Comparison of ENCODE assay signal across 9 cellular contexts in the genomic region with DNA sequence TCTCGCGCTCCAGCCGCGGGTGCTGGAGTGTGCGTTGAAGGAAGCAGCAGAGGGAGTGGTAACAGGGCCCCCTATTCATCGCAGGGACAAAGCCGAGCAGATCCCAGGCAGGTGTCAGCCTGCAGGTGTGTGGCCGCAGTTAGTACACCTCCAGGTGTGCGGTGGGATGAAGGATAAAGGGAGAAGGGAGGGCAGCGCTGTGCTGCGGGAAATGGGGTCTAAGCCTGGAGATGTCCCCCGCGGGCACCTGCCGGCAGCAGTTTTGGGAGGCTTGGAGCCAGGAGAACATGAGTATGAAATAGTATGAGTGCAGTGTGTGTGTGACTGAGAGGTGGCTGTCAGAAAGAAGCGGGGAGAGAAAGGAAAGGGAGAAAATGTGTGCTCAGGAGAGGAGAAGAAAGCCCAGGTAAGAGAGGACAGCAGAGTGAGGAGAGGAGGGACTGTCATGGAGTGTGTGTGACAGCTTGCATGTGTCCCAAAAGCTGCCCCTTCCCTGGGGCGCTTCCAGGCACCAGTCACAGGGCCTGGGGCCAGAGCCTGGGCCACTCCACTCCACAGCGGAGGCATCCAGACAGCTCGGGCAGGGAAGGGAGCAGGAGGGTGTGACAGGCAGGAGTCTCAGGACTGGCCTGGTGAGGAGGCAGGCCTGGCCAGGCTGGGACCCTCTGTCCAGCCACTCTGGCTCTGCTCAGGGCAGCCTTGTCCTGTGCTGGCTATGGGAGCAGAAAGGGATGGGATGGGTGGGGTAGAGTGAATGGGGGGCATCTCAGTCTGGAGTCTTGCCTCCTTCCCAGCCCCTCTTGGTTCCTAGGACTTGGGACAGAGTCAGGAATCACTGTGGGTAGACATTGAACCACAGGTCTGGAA. TPM values are rescaled to one million over a fixed set of nuclear protein-coding genes. Genes with fewer than 3 reads are reported as not detected.
DNase-seq lines count a peak whose midpoint lies in the region; ATAC-seq and TF ChIP-seq lines count a peak whose summit lies in the region.
"Had no signal": no experiment of that assay in that cellular context is flagged by ENCODE, and none has a peak within 500 bp of the region (broad histone marks: within the 10 kb centered on the region; RNA-seq: fewer than 3 reads in every experiment).

No MANE protein-coding gene starts in this region.

- no peak overlapping the region for H3K56ac ChIP-seq in IMR-90 (ENCODE audit: extremely low read depth, insufficient read depth, low read length)

- H3K36me3 ChIP-seq in IMR-90 (ENCODE audit: control insufficient read depth, insufficient read depth, low read length) (no peaks in the 10 kb centered on the region), mesodermal cell (ENCODE audit: control insufficient read depth, insufficient read depth, low read length) (no peaks in the 10 kb centered on the region)

- no peak overlapping the region for H2BK5ac ChIP-seq in IMR-90 (ENCODE audit: low read depth, low read length, poor library complexity, severe bottlenecking)

- dilution Hi-C loops in IMR-90 (cut with HindIII; ENCODE audit: low sequenced_read_pairs, unreplicated experiment), result no loop called here

- H2AFZ ChIP-seq in IMR-90 (replicated peaks; ENCODE audit: low read length, poor library complexity), result peak overlapping the region; percentile 92

- H3K4me1 ChIP-seq in IMR-90 (ENCODE audit: control insufficient read depth, insufficient read depth, low read length), result peaks cover 24% of the 10 kb centered on the region; the same call in 1 of the 2 replicates
- peaks cover 29% of the 10 kb centered on the region for H3K4me1 ChIP-seq in mesodermal cell (ENCODE audit: control insufficient read depth, insufficient read depth, low read length, poor library complexity, severe bottlenecking)

- peak overlapping the region; percentile 82; the same call in 1 of the 2 replicates for H3K23ac ChIP-seq in IMR-90 (ENCODE audit: low read depth, low read length)

- in situ Hi-C loops in IMR-90 (cut with MboI; ENCODE audit: low sequenced_read_pairs), result no loop called here

- ATAC-seq in IMR-90 (ENCODE audit: low read depth) (no peak), HG02884 (IDR thresholded peaks at IDR 0.05; ENCODE audit: unreplicated experiment) (no peak), HG02973 (IDR thresholded peaks at IDR 0.05; ENCODE audit: unreplicated experiment) (no peak)
- no peak for ATAC-seq in central memory CD8-positive, alpha-beta T cell (replicated peaks; ENCODE audit: extremely low read depth, poor library complexity, severe bottlenecking)

- peak overlapping the region; percentile 29 for H3K27ac ChIP-seq in 22Rv1
- H3K27ac ChIP-seq in IMR-90 (ENCODE audit: insufficient read depth, low read length), result peak overlapping the region; percentile 6; the same call in 1 of the 2 replicates
- H3K27ac ChIP-seq in mesodermal cell (ENCODE audit: low read depth, low read length, severe bottlenecking), result no peak overlapping the region

- H3K4me1 Mint-ChIP-seq in central memory CD8-positive, alpha-beta T cell, result peaks cover 9% of the 10 kb centered on the region

- TF ChIP-seq CTCF in 22Rv1 (IDR thresholded peaks at IDR 0.05), result no peak
- no peak for TF ChIP-seq CTCF in IMR-90 (conservative IDR thresholded peaks at IDR 0.05; ENCODE audit: low read depth, low read length)

- H3K27me3 ChIP-seq in IMR-90 (ENCODE audit: control insufficient read depth, insufficient read depth, low read length), result no peaks in the 10 kb centered on the region

- peak overlapping the region; percentile 17; the same call in 1 of the 2 replicates for H4K91ac ChIP-seq in IMR-90 (ENCODE audit: insufficient read depth, low read depth, low read length)

- H3K9me1 ChIP-seq in IMR-90 (ENCODE audit: insufficient read depth, low read length), result peaks cover 12% of the 10 kb centered on the region

- H3K4me3 Mint-ChIP-seq in central memory CD8-positive, alpha-beta T cell, result no peak overlapping the region

- H3K36me3 Mint-ChIP-seq in central memory CD8-positive, alpha-beta T cell (ENCODE audit: insufficient read depth), result peaks cover 4% of the 10 kb centered on the region

- H3K27ac Mint-ChIP-seq in central memory CD8-positive, alpha-beta T cell (ENCODE audit: low read depth), result peak overlapping the region; percentile 5

- H3K18ac ChIP-seq in IMR-90 (ENCODE audit: low read depth, low read length), result no peak overlapping the region

- CTCF ChIA-PET in IMR-90 (lab: Yijun Ruan, JAX), result interaction anchor here (1.4 kb wide), 1 partner anchor 16 kb away, joined by 4 read pairs; no protein-coding TSS in a partner anchor

- H3K9ac ChIP-seq in IMR-90 (ENCODE audit: low read depth, low read length), result peak overlapping the region; percentile 47; the same call in 1 of the 2 replicates

- intact Hi-C loops in IMR-90 (cut with micrococcal nuclease), result loop anchor here (5.0 to 10.0 kb wide), 2 partner anchors 74 to 181 kb away; no protein-coding TSS in a partner anchor

- peak overlapping the region; percentile 67; the same call in 1 of the 2 replicates for H3K4ac ChIP-seq in IMR-90 (ENCODE audit: low read depth, low read length)

- peak overlapping the region in 1 of 2 experiments; percentile 28; a peak in 2 of 4 replicates for H4K8ac ChIP-seq in IMR-90 (ENCODE audit: low read depth in 2 of 2, low read length in 2 of 2)

- H2BK15ac ChIP-seq in IMR-90 (ENCODE audit: low read depth, low read length), result no peak overlapping the region

- H2AK9ac ChIP-seq in IMR-90 (replicated peaks; ENCODE audit: low read depth, low read length, poor library complexity), result peak overlapping the region; percentile 92

- peak overlapping the region; percentile 41 for H3K4me3 ChIP-seq in IMR-90 (ENCODE audit: insufficient read depth, low read depth, low read length)
- peak overlapping the region; percentile 47 for H3K4me3 ChIP-seq in mesodermal cell (ENCODE audit: extremely low read depth, insufficient read depth, low read length, poor library complexity, severe bottlenecking)

- no peak for TF ChIP-seq POLR2A in IMR-90 (IDR thresholded peaks at IDR 0.05; ENCODE audit: low read depth, low read length)

- H3K9me3 ChIP-seq in IMR-90 (ENCODE audit: control insufficient read depth, insufficient read depth, low read length), result no peaks in the 10 kb centered on the region
- H3K9me3 ChIP-seq in mesodermal cell (ENCODE audit: control insufficient read depth, low read length), result no peaks in the 10 kb centered on the region

- DNase-seq in IMR-90, result no peak
- no peak for DNase-seq in central memory CD8-positive, alpha-beta T cell (ENCODE audit: low spot score in 2 of 2)
- no peak for DNase-seq in superior temporal gyrus (ENCODE audit: extremely low spot score)
- DNase-seq in activated CD8-positive, alpha-beta memory T cell treated with anti-CD3 and anti-CD28 coated beads, Interleukin-2, amount 50 U/mL, for 4 hours, result no peak

- no peak overlapping the region for H2BK20ac ChIP-seq in IMR-90 (ENCODE audit: low read depth, low read length)

- H3K9me3 Mint-ChIP-seq in central memory CD8-positive, alpha-beta T cell, result no peaks in the 10 kb centered on the region

- peak overlapping the region; percentile 77 for H3K4me2 ChIP-seq in IMR-90 (ENCODE audit: low read depth, low read length)

- H3K27me3 Mint-ChIP-seq in central memory CD8-positive, alpha-beta T cell, result no peaks in the 10 kb centered on the region

- peaks cover 0 to 7% of the 10 kb centered on the region in 2 experiments; a peak in 1 of 4 replicates for H3K79me1 ChIP-seq in IMR-90 (ENCODE audit: low read depth in 1 of 2, low read length in 2 of 2)

- H2BK120ac ChIP-seq in IMR-90 (ENCODE audit: low read depth, low read length), result peak overlapping the region; percentile 34; the same call in 1 of the 2 replicates

- BruUV-seq in IMR-90 (replicated peaks; lab: Mats Ljungman, UMichigan), result no TSS peak

- no peak overlapping the region for H4K5ac ChIP-seq in IMR-90 (ENCODE audit: low read depth, low read length)

- no peak for TF ChIP-seq RAD21 in IMR-90 (IDR thresholded peaks at IDR 0.05; ENCODE audit: low read length)

- WGBS in IMR-90 (ENCODE audit: extremely low coverage in 2 of 2, insufficient read length in 1 of 2), 2 experiments, result 34% methylated on average over 7 of the region's 18 CpGs; no CpG with 5 or more reads in 1 of the 2 experiments
- WGBS in mesodermal cell (ENCODE audit: insufficient coverage in 2 of 2), 2 experiments, result 18 to 27% methylated on average over 14 to 16 of the region's 18 CpGs

- peak overlapping the region; percentile 17 for H2AK5ac ChIP-seq in IMR-90 (ENCODE audit: low read depth, low read length)

- H4K20me1 ChIP-seq in IMR-90 (ENCODE audit: insufficient read depth, low read length), result no peaks in the 10 kb centered on the region

- POLR2A ChIA-PET in IMR-90 (lab: Charles Lee; ENCODE audit: unreplicated experiment), result interaction anchor here (0.5 kb wide), 1 partner anchor 25 kb away, joined by 6 read pairs; no protein-coding TSS in a partner anchor

- H3K14ac ChIP-seq in IMR-90 (replicated peaks; ENCODE audit: low read depth, low read length), result peak overlapping the region; percentile 68; the same call in 1 of the 2 replicates

TF ChIP-seq in IMR-90, 13 proteins besides CTCF, POLR2A, EP300 and RAD21 (continues in another document):
- TF ChIP-seq NFE2L2 (IDR thresholded peaks at IDR 0.05; ENCODE audit: low read depth, low read length), result no peak

RNA-seq across cellular contexts. Expression of a gene that starts 0.8 kb away (rescaled TPM):
- 1.4 and 2.2 TPM in 2 replicates for total RNA-seq in IMR-90 (2012; rRNA removed)
- polyA plus RNA-seq in IMR-90 (2012; rRNA removed), result 5.9 and 6.0 TPM in 2 replicates
- polyA plus RNA-seq in IMR-90 (2012; cell fraction: cytosol; rRNA removed), result 6.5 and 10.3 TPM in 2 replicates
- 5.3 and 10.6 TPM in 2 replicates for polyA plus RNA-seq in IMR-90 (2012; cell fraction: nucleus; rRNA removed; ENCODE audit: low replicate concordance)
- polyA plus RNA-seq in mesodermal cell (2013, experiment 1 of 2), result 33.2 TPM
- polyA plus RNA-seq in mesodermal cell (2013, experiment 2 of 2), result 27.9 TPM

RNA-seq across cellular contexts. Expression of a gene that starts 5.7 kb away (rescaled TPM):
- total RNA-seq in IMR-90 (2012; rRNA removed), result 1.4 and 2.2 TPM in 2 replicates
- polyA plus RNA-seq in IMR-90 (2012; rRNA removed), result 10.8 and 11.2 TPM in 2 replicates
- 3.3 and 4.8 TPM in 2 replicates for polyA plus RNA-seq in IMR-90 (2012; cell fraction: cytosol; rRNA removed)
- 1.6 and 4.7 TPM in 2 replicates for polyA plus RNA-seq in IMR-90 (2012; cell fraction: nucleus; rRNA removed; ENCODE audit: low replicate concordance)
- polyA plus RNA-seq in mesodermal cell (2013, experiment 1 of 2), result 159 TPM
- polyA plus RNA-seq in mesodermal cell (2013, experiment 2 of 2), result 129 TPM

RNA-seq across cellular contexts. Expression of a gene that starts 10.7 kb away (rescaled TPM):
- 1.7 and 2.3 TPM in 2 replicates for total RNA-seq in IMR-90 (2012; rRNA removed)
- polyA plus RNA-seq in IMR-90 (2012; rRNA removed), result 3.1 and 3.5 TPM in 2 replicates
- polyA plus RNA-seq in IMR-90 (2012; cell fraction: cytosol; rRNA removed), result 4.2 and 4.6 TPM in 2 replicates
- polyA plus RNA-seq in IMR-90 (2012; cell fraction: nucleus; rRNA removed; ENCODE audit: low replicate concordance), result 7.1 and 11.0 TPM in 2 replicates
- 0.77 TPM for polyA plus RNA-seq in mesodermal cell (2013, experiment 1 of 2)
- polyA plus RNA-seq in mesodermal cell (2013, experiment 2 of 2), result 1.7 TPM

RNA-seq across cellular contexts. Expression of a gene that starts 13.3 kb away (rescaled TPM):
- 97.5 and 110 TPM in 2 replicates for total RNA-seq in IMR-90 (2012; rRNA removed)
- polyA plus RNA-seq in IMR-90 (2012; rRNA removed), result 157 and 159 TPM in 2 replicates
- polyA plus RNA-seq in IMR-90 (2012; cell fraction: cytosol; rRNA removed), result 143 and 158 TPM in 2 replicates
- 79.7 and 79.9 TPM in 2 replicates for polyA plus RNA-seq in IMR-90 (2012; cell fraction: nucleus; rRNA removed; ENCODE audit: low replicate concordance)
- polyA plus RNA-seq in mesodermal cell (2013, experiment 1 of 2), result 178 TPM
- 153 TPM for polyA plus RNA-seq in mesodermal cell (2013, experiment 2 of 2)

RNA-seq across cellular contexts. Expression of a gene that starts 19.3 kb away (rescaled TPM):
- not detected in 2 replicates for total RNA-seq in IMR-90 (2012; rRNA removed)
- polyA plus RNA-seq in IMR-90 (2012; rRNA removed), result not detected in 2 replicates
- polyA plus RNA-seq in IMR-90 (2012; cell fraction: cytosol; rRNA removed), result not detected in 2 replicates
- not detected in 2 replicates for polyA plus RNA-seq in IMR-90 (2012; cell fraction: nucleus; rRNA removed; ENCODE audit: low replicate concordance)
- polyA plus RNA-seq in mesodermal cell (2013, experiment 1 of 2), result 1.00 TPM
- not detected for polyA plus RNA-seq in mesodermal cell (2013, experiment 2 of 2)
- total RNA-seq: T-helper 1 cell treated with Interleukin-12 subunit alpha and Interleukin-12 subunit beta and Interleukin-4 antibody, amounts not matched to agents 30 ng/mL and 1 ng/mL, for 36 hours had no signal
